ENCODE assay signal across 1 cellular context in genomic region chr1:106637566-106637965, GRCh38.
TF ChIP-seq lines count a peak whose summit lies in the region.

No MANE protein-coding gene starts in this region.

TF ChIP-seq in GM12878, 131 proteins besides CTCF, POLR2A, EP300 and RAD21 (continued from another document):
- TF ChIP-seq STAT1 (conservative IDR thresholded peaks at IDR 0.05) (no peak), ZBTB4 (CRISPR knock-in tag; IDR thresholded peaks at IDR 0.05) (no peak), PAX5 (IDR thresholded peaks at IDR 0.05; ENCODE audit: borderline replicate concordance, low read depth, low read length) (no peak)
